ENCODE assay signal across 1 cellular context in the genomic region with DNA sequence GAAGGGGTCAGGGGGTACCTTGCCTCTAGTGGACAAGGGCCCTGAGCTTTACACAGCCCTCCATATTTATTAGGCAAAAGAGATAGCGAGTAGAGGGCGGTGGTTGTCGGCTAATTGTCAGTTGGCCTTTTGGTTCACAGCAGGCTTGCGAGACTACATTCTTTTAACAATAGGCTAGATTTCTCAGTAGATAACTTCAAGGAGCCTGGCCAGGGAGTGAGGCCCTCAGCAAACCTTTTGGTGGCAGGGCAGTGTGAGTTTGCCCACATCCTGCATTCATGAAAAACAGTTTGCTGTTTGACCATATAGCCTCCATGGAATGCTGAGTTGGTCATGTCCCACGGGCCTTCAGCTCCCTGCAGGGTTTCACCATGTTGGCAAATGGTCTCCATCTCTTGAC.
TF ChIP-seq lines count a peak whose summit lies in the region.

No MANE protein-coding gene starts in this region.

TF ChIP-seq in H1, 55 proteins besides CTCF, POLR2A, EP300 and RAD21:
- TF ChIP-seq TEAD4 (IDR thresholded peaks at IDR 0.05; ENCODE audit: low read depth, low read length) (peak; percentile 9; the same call in 1 of the 2 replicates), NANOG (IDR thresholded peaks at IDR 0.05; ENCODE audit: insufficient read depth, low read depth, low read length, poor library complexity, severe bottlenecking) (peak; percentile 38)
